Comparison of ENCODE assay signal across 20 cellular contexts in the genomic region with DNA sequence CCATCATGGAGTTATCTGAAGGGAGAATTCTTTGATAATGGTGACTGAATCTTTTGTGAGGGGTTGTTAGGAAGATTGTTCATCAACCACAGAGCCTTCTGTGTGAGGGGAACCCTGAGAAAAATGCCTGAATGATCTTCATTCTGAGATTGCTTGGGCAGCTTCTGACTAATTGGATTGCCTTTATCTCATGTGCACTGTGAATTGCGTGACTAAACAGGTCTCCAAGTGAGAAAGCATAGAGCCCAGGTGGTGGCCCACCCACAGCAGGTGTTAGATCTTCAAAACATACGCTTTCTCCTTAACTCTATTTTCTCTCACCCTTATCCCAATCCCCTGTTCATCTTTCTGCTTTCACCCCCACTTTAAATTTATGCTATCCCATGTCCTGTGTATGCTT. TPM values are rescaled to one million over a fixed set of nuclear protein-coding genes. Genes with fewer than 3 reads are reported as not detected.
DNase-seq lines count a peak whose midpoint lies in the region; ATAC-seq, FAIRE-seq and TF ChIP-seq lines count a peak whose summit lies in the region.
"Had no signal": no experiment of that assay in that cellular context is flagged by ENCODE, and none has a peak within 500 bp of the region (broad histone marks: within the 10 kb centered on the region; RNA-seq: fewer than 3 reads in every experiment).

No MANE protein-coding gene starts in this region.

- H3K36me3 Mint-ChIP-seq in activated T-cell treated with anti-CD3 and anti-CD28 coated beads, Interleukin-2, amount 50 U/mL, for 4 hours (ENCODE audit: insufficient read depth) = peaks cover 50% of the 10 kb centered on the region

- dilution Hi-C loops in endothelial cell of umbilical vein (cut with MboI; ENCODE audit: extremely low pct_ligation_motif_present, low sequenced_read_pairs) = no loop called here

- no peaks in the 10 kb centered on the region for H4K20me1 ChIP-seq in endothelial cell of umbilical vein (replicated peaks; ENCODE audit: control insufficient read depth, extremely low read depth, insufficient read depth, low read length)

- H3K27me3 ChIP-seq in endothelial cell of umbilical vein (ENCODE audit: control insufficient read depth in 2 of 2, insufficient read depth in 2 of 2, low read length in 2 of 2) = no peaks in the 10 kb centered on the region
- H3K27me3 ChIP-seq: brain microvascular endothelial cell, heart right ventricle, tibial nerve had no signal

- H3K27me3 Mint-ChIP-seq in activated T-cell treated with anti-CD3 and anti-CD28 coated beads, Interleukin-2, amount 50 U/mL, for 4 hours (ENCODE audit: low read depth) = no peaks in the 10 kb centered on the region
- H3K27me3 Mint-ChIP-seq: activated CD4-positive, alpha-beta T cell treated with anti-CD3 and anti-CD28 coated beads, Interleukin-2, amount 10 ng/mL, durations not matched to agents 7 days and 5 days had no signal

- DNase-seq in stimulated activated CD4-positive, alpha-beta T cell treated with anti-CD3 and anti-CD28 coated beads, Interleukin-15, amount 100 ng/mL, for 24 hours = peak; percentile 48
- no peak for DNase-seq in stimulated activated CD4-positive, alpha-beta T cell treated with anti-CD3 and anti-CD28 coated beads, Interleukin-12 subunit alpha, Interleukin-12 subunit beta, amount 100 ng/mL, for 4 hours
- DNase-seq in activated T-cell treated with anti-CD3 and anti-CD28 coated beads, Interleukin-2, amount 50 U/mL, for 4 hours = no peak
- DNase-seq in endothelial cell of umbilical vein (ENCODE audit: low read depth, low spot score) (no peak), SIG-M5 treated with dmso at 0.1 percent for 504 hours (lab: John Stamatoyannopoulos, UW; ENCODE audit: unreplicated experiment) (no peak), NCI-H187 treated with DMSO at 0.1 percent for 48 hours (lab: John Stamatoyannopoulos, UW) (no peak)
- DNase-seq: activated CD4-positive, alpha-beta T cell treated with anti-CD3 and anti-CD28 coated beads, Interleukin-2, amount 10 ng/mL, durations not matched to agents 7 days and 5 days; activated effector memory CD4-positive, alpha-beta T cell treated with anti-CD3 and anti-CD28 coated beads, Interleukin-2, amount 50 U/mL, for 16 hours; brain microvascular endothelial cell; GF-D8; heart right ventricle; islet precursor cell; mesenchymal stem cell; NCI-H1105 treated with DMSO at 0.1 percent for 48 hours; NCI-H2171 treated with DMSO at 0.1 percent for 48 hours; nephron progenitor cell had no signal

- ATAC-seq in activated T-cell treated with anti-CD3 and anti-CD28 coated beads, Interleukin-2, amount 50 U/mL, for 4 hours = peak; percentile 93 to 94
- no peak for ATAC-seq in HG03521 (IDR thresholded peaks at IDR 0.05; ENCODE audit: unreplicated experiment)
- ATAC-seq: HCT116 had no signal

- no peak overlapping the region for H3K4me3 Mint-ChIP-seq in activated T-cell treated with anti-CD3 and anti-CD28 coated beads, Interleukin-2, amount 50 U/mL, for 4 hours
- H3K4me3 Mint-ChIP-seq: activated CD4-positive, alpha-beta T cell treated with anti-CD3 and anti-CD28 coated beads, Interleukin-2, amount 10 ng/mL, durations not matched to agents 7 days and 5 days; nephron progenitor cell had no signal

- H3K4me2 ChIP-seq in endothelial cell of umbilical vein (ENCODE audit: insufficient read depth, low read length) = no peak overlapping the region

- H3K9me1 ChIP-seq in endothelial cell of umbilical vein (replicated peaks; ENCODE audit: control insufficient read depth, extremely low read depth, insufficient read depth, low read length) = no peaks in the 10 kb centered on the region

- H3K4me3 ChIP-seq in endothelial cell of umbilical vein (replicated peaks in 1 of 3; ENCODE audit: insufficient read depth in 1 of 3, low read depth in 1 of 3, low read length in 3 of 3) = no peak overlapping the region
- H3K4me3 ChIP-seq: heart right ventricle, tibial nerve had no signal

- intact Hi-C loops in endothelial cell of umbilical vein (cut with micrococcal nuclease) = no loop called here

- no peak for FAIRE-seq in endothelial cell of umbilical vein (lab: Jason Lieb, UNC)

- H3K9me3 ChIP-seq in endothelial cell of umbilical vein (replicated peaks; ENCODE audit: control insufficient read depth, insufficient read depth, low read length) = no peaks in the 10 kb centered on the region
- H3K9me3 ChIP-seq: heart right ventricle, tibial nerve had no signal

- peaks cover 26 to 29% of the 10 kb centered on the region in 2 experiments for H3K36me3 ChIP-seq in endothelial cell of umbilical vein (ENCODE audit: control insufficient read depth in 2 of 2, extremely low read depth in 1 of 2, insufficient read depth in 2 of 2, low read length in 2 of 2)
- H3K36me3 ChIP-seq: brain microvascular endothelial cell had no signal

- BruUV-seq in endothelial cell of umbilical vein (replicated peaks; lab: Mats Ljungman, UMichigan) = no TSS peak

- POLR2A ChIA-PET in endothelial cell of umbilical vein (lab: Charles Lee) = no interaction called here

- H3K27ac ChIP-seq in endothelial cell of umbilical vein (ENCODE audit: insufficient read depth, low read depth, low read length) = peak overlapping the region; percentile 4
- H3K27ac ChIP-seq in temporal lobe (ENCODE audit: low read depth, low read length) = peak overlapping the region; percentile 33
- H3K27ac ChIP-seq: brain microvascular endothelial cell had no signal

- TF ChIP-seq POLR2A in endothelial cell of umbilical vein (IDR thresholded peaks at IDR 0.05; ENCODE audit: low read depth, low read length) = no peak

- peaks cover 34% of the 10 kb centered on the region for H3K4me1 ChIP-seq in endothelial cell of umbilical vein (ENCODE audit: control insufficient read depth, extremely low read depth, insufficient read depth, low read length)

- H2AFZ ChIP-seq in endothelial cell of umbilical vein (ENCODE audit: low read depth, low read length) = no peak overlapping the region

- H3K79me2 ChIP-seq in endothelial cell of umbilical vein (ENCODE audit: control insufficient read depth, insufficient read depth, low read length) = peaks cover 3% of the 10 kb centered on the region

- CTCF ChIA-PET in endothelial cell of umbilical vein (lab: Charles Lee) = no interaction called here

- no peak for TF ChIP-seq CTCF in endothelial cell of umbilical vein (IDR thresholded peaks at IDR 0.05; ENCODE audit: extremely low read depth in 1 of 2, insufficient read depth in 1 of 2, low read depth in 1 of 2, low read length in 2 of 2)

- peaks cover 34% of the 10 kb centered on the region for H3K4me1 Mint-ChIP-seq in activated T-cell treated with anti-CD3 and anti-CD28 coated beads, Interleukin-2, amount 50 U/mL, for 4 hours (ENCODE audit: low read depth)

- no peaks in the 10 kb centered on the region for H3K9me3 Mint-ChIP-seq in activated T-cell treated with anti-CD3 and anti-CD28 coated beads, Interleukin-2, amount 50 U/mL, for 4 hours
- H3K9me3 Mint-ChIP-seq: nephron progenitor cell had no signal

- no peak overlapping the region for H3K9ac ChIP-seq in endothelial cell of umbilical vein (replicated peaks; ENCODE audit: extremely low read depth, insufficient read depth, low read length)

TF ChIP-seq in endothelial cell of umbilical vein, 7 proteins besides CTCF, POLR2A, EP300 and RAD21:
- TF ChIP-seq EZH2 (IDR thresholded peaks at IDR 0.05; ENCODE audit: borderline replicate concordance, low read depth, low read length, severe bottlenecking) = no peak
- no peak for TF ChIP-seq GATA2 (IDR thresholded peaks at IDR 0.05; ENCODE audit: insufficient read depth, insufficient read length, low read depth, low read length)
- no peak for TF ChIP-seq POLR2AphosphoS5 (IDR thresholded peaks at IDR 0.05; ENCODE audit: insufficient read depth, low read depth, low read length)
- TF ChIP-seq, protein P1, sequence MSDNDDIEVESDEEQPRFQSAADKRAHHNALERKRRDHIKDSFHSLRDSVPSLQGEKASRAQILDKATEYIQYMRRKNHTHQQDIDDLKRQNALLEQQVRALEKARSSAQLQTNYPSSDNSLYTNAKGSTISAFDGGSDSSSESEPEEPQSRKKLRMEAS (IDR thresholded peaks at IDR 0.05; ENCODE audit: insufficient read depth, insufficient read length) = no peak
- no peak for TF ChIP-seq MYC (IDR thresholded peaks at IDR 0.05; ENCODE audit: low read depth, low read length)
- no peak for TF ChIP-seq JUN (IDR thresholded peaks at IDR 0.05; ENCODE audit: borderline replicate concordance, insufficient read depth, insufficient read length, low read depth)
- no peak for TF ChIP-seq FOS (IDR thresholded peaks at IDR 0.05; ENCODE audit: borderline replicate concordance, insufficient read depth, low read length)

RNA-seq across cellular contexts. Expression of a gene that starts 58.3 kb away (rescaled TPM):
- total RNA-seq in activated T-cell treated with anti-CD3 and anti-CD28 coated beads, Interleukin-2, amount 50 U/mL, for 4 hours = 10 to 100 TPM; 25.8 to 34.9 (median 28.4) TPM
- total RNA-seq in endothelial cell of umbilical vein = 323 and 334 TPM in 2 replicates
- polyA plus RNA-seq in endothelial cell of umbilical vein = 129 and 147 TPM in 2 replicates
- polyA plus RNA-seq in endothelial cell of umbilical vein (2011; cell fraction: cytosol; rRNA removed) = 157 and 160 TPM in 2 replicates
- 346 and 384 TPM in 2 replicates for polyA plus RNA-seq in endothelial cell of umbilical vein (2011; cell fraction: nucleus; rRNA removed)
- 202 and 235 TPM in 2 replicates for polyA plus RNA-seq in endothelial cell of umbilical vein (2012)
- polyA minus RNA-seq in endothelial cell of umbilical vein = 346 and 363 TPM in 2 replicates
- polyA minus RNA-seq in endothelial cell of umbilical vein (2011; cell fraction: cytosol; rRNA and poly(A)+ RNA removed) = 17.8 TPM
- polyA minus RNA-seq in endothelial cell of umbilical vein (2011; cell fraction: nucleus; rRNA and poly(A)+ RNA removed) = 536 and 739 TPM in 2 replicates
- 137 TPM for total RNA-seq in temporal lobe
